ENCODE assay signal across 9 cellular contexts in the genomic region with DNA sequence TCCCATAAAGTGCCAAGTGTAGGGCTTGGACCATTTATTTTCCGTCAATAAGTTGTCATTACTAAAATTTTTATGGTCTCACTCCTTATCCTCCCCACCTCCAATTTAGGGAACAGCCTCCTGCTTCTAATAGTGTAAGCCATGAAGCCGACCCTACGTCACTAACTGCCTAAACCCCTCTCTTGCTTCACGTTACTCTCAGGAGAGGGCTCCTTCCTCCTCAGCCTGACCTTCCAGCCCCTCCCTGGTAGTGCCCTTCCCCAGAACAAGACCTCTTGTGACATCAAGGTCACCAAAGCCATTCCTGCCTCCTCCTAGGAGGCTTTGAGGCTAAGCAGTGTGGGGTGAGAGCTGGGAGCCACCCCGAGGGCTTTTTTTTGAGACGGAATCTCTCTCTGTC. TPM values are rescaled to one million over a fixed set of nuclear protein-coding genes. Genes with fewer than 3 reads are reported as not detected.
DNase-seq lines count a peak whose midpoint lies in the region; FAIRE-seq and TF ChIP-seq lines count a peak whose summit lies in the region.
"Had no signal": no experiment of that assay in that cellular context is flagged by ENCODE, and none has a peak within 500 bp of the region (broad histone marks: within the 10 kb centered on the region; RNA-seq: fewer than 3 reads in every experiment).

No MANE protein-coding gene starts in this region.

- H3K27ac ChIP-seq in Peyer's patch (peak overlapping the region; percentile 77 to 97 (median 96)), small intestine (ENCODE audit: low read depth in 1 of 2, low read length in 1 of 2) (peak overlapping the region; percentile 51 to 79)
- H3K27ac ChIP-seq in effector memory CD4-positive, alpha-beta T cell (ENCODE audit: insufficient read depth, low read length, poor library complexity, severe bottlenecking): peak overlapping the region; percentile 87

- no peak for TF ChIP-seq CTCF in Peyer's patch (IDR thresholded peaks at IDR 0.05)

- peaks cover 33 to 36% (median 35%) of the 10 kb centered on the region in 3 donors for H3K4me1 Mint-ChIP-seq in IgD-negative memory B cell

- H3K4me1 ChIP-seq in Peyer's patch: peaks cover 0 to 30% (median 22%) of the 10 kb centered on the region in 4 donors
- peaks cover 52% of the 10 kb centered on the region for H3K4me1 ChIP-seq in effector memory CD4-positive, alpha-beta T cell (ENCODE audit: control insufficient read depth, insufficient read depth, low read length, poor library complexity, severe bottlenecking)
- no peaks in the 10 kb centered on the region for H3K4me1 ChIP-seq in small intestine (ENCODE audit: control insufficient read depth in 2 of 2, insufficient read depth in 1 of 2, low read depth in 1 of 2, low read length in 1 of 2)

- H3K4me3 Mint-ChIP-seq in IgD-negative memory B cell: peak overlapping the region in 3 of 4 donors; percentile 86 to 92 (median 90)

- H3K27me3 ChIP-seq in Peyer's patch: no peaks in the 10 kb centered on the region
- no peaks in the 10 kb centered on the region for H3K27me3 ChIP-seq in effector memory CD4-positive, alpha-beta T cell (replicated peaks; ENCODE audit: control insufficient read depth, insufficient read depth, low read length, poor library complexity, severe bottlenecking)
- H3K27me3 ChIP-seq in small intestine (ENCODE audit: control insufficient read depth in 2 of 2, insufficient read depth in 2 of 2, low read length in 2 of 2): no peaks in the 10 kb centered on the region
- H3K27me3 ChIP-seq: MG63 had no signal

- H3K27ac Mint-ChIP-seq in IgD-negative memory B cell: peak overlapping the region; percentile 96 to 98 (median 97)

- no peak for TF ChIP-seq POLR2A in Peyer's patch (IDR thresholded peaks at IDR 0.05)

- peaks cover 0 to 18% (median 0%) of the 10 kb centered on the region in 3 donors for H3K36me3 ChIP-seq in Peyer's patch
- H3K36me3 ChIP-seq in effector memory CD4-positive, alpha-beta T cell (ENCODE audit: control insufficient read depth, insufficient read depth, low read length): peaks cover 17% of the 10 kb centered on the region
- H3K36me3 ChIP-seq in small intestine (ENCODE audit: control insufficient read depth in 2 of 2, insufficient read depth in 2 of 2, low read length in 2 of 2): peaks cover 5 to 11% of the 10 kb centered on the region in 2 donors

- H3K36me3 Mint-ChIP-seq in IgD-negative memory B cell: no peaks in the 10 kb centered on the region

- H3K9me3 Mint-ChIP-seq in IgD-negative memory B cell: no peaks in the 10 kb centered on the region

- WGBS in small intestine, 3 donors: 63 to 80% (median 70%) methylated on average over 6 of the region's 6 CpGs

- no peak for FAIRE-seq in small intestine (lab: Jason Lieb, UNC)

- H3K4me3 ChIP-seq in Peyer's patch (no peak overlapping the region), small intestine (ENCODE audit: low read depth in 1 of 2, low read length in 2 of 2) (no peak overlapping the region)
- H3K4me3 ChIP-seq in effector memory CD4-positive, alpha-beta T cell (ENCODE audit: insufficient read depth, low read depth, low read length, poor library complexity, severe bottlenecking): no peak overlapping the region
- H3K4me3 ChIP-seq: MG63 had no signal

- DNase-seq in Peyer's patch: no peak
- DNase-seq in effector memory CD4-positive, alpha-beta T cell: no peak
- DNase-seq in small intestine: no peak
- no peak for DNase-seq in NCI-H748 (lab: John Stamatoyannopoulos, UW; ENCODE audit: unreplicated experiment)
- no peak for DNase-seq in NCI-H2171 treated with DMSO at 0.1 percent for 48 hours (lab: John Stamatoyannopoulos, UW)
- DNase-seq in DMS79 (lab: John Stamatoyannopoulos, UW): no peak
- DNase-seq: islet precursor cell, MG63 had no signal

- H3K9me3 ChIP-seq in Peyer's patch: no peaks in the 10 kb centered on the region
- H3K9me3 ChIP-seq in effector memory CD4-positive, alpha-beta T cell (ENCODE audit: control insufficient read depth, low read length): no peaks in the 10 kb centered on the region
- H3K9me3 ChIP-seq in small intestine (ENCODE audit: control insufficient read depth, low read depth): no peaks in the 10 kb centered on the region
- H3K9me3 ChIP-seq: MG63 had no signal

- H3K27me3 Mint-ChIP-seq in IgD-negative memory B cell: no peaks in the 10 kb centered on the region

RNA-seq across cellular contexts. Expression of a gene that starts 2.2 kb away (rescaled TPM):
- polyA plus RNA-seq in IgD-negative memory B cell: 65.3 TPM
- total RNA-seq in Peyer's patch: 100 to 1,000 TPM in 1 of 4 donors, 10 to 100 TPM in 3; 53.6 to 116 (median 83.9) TPM
- polyA plus RNA-seq in small intestine: 10 to 100 TPM; 34.0 to 35.1 (median 34.2) TPM

RNA-seq across cellular contexts. Expression of a gene that starts 5.2 kb away (rescaled TPM):
- 76.1 TPM for polyA plus RNA-seq in IgD-negative memory B cell
- 10 to 100 TPM in 1 of 4 donors, 1 to 10 TPM in 3; 1.4 to 22.3 (median 4.1) TPM for total RNA-seq in Peyer's patch
- 10 to 100 TPM in 1 of 3 donors, 1 to 10 TPM in 1, under 1 TPM in 1; 0.67 to 12.6 (median 3.8) TPM for polyA plus RNA-seq in small intestine

RNA-seq across cellular contexts. Expression of a gene that starts 19.0 kb away (rescaled TPM):
- polyA plus RNA-seq in IgD-negative memory B cell (51.4 TPM), small intestine (10 to 100 TPM; 24.4 to 45.8 (median 33.8) TPM)
- total RNA-seq in Peyer's patch: 100 to 1,000 TPM in 1 of 4 donors, 10 to 100 TPM in 3; 46.1 to 105 (median 71.5) TPM

RNA-seq across cellular contexts. Expression of a gene that starts 48.5 kb away (rescaled TPM):
- polyA plus RNA-seq in IgD-negative memory B cell (22.4 TPM), small intestine (10 to 100 TPM; 13.2 to 24.0 (median 23.8) TPM)
- total RNA-seq in Peyer's patch: 10 to 100 TPM; 26.4 to 70.9 (median 35.4) TPM
